Comparison of ENCODE assay signal across 8 cellular contexts in genomic region chr20:62739581-62740285, GRCh38. TPM values are rescaled to one million over a fixed set of nuclear protein-coding genes. Genes with fewer than 3 reads are reported as not detected.
DNase-seq lines count a peak whose midpoint lies in the region; ATAC-seq, FAIRE-seq and TF ChIP-seq lines count a peak whose summit lies in the region.

No MANE protein-coding gene starts in this region.

- H2AFZ ChIP-seq in IMR-90 (replicated peaks; ENCODE audit: low read length, poor library complexity) = peak overlapping the region; percentile 95

- no TSS peak for BruUV-seq in IMR-90 (replicated peaks; lab: Mats Ljungman, UMichigan)

- no peaks in the 10 kb centered on the region for H3K36me3 ChIP-seq in IMR-90 (ENCODE audit: control insufficient read depth, insufficient read depth, low read length)

- peak overlapping the region; percentile 98 for H2AK5ac ChIP-seq in IMR-90 (ENCODE audit: low read depth, low read length)

- dilution Hi-C loops in IMR-90 (cut with HindIII; ENCODE audit: low sequenced_read_pairs, unreplicated experiment) = no loop called here

- H3K9me1 ChIP-seq in IMR-90 (ENCODE audit: insufficient read depth, low read length) = peaks cover 14% of the 10 kb centered on the region

- peak overlapping the region; percentile 58 for H3K27ac ChIP-seq in IMR-90 (ENCODE audit: insufficient read depth, low read length)

- H3K14ac ChIP-seq in IMR-90 (replicated peaks; ENCODE audit: low read depth, low read length) = peak overlapping the region; percentile 91

- H3K9ac ChIP-seq in IMR-90 (ENCODE audit: low read depth, low read length) = peak overlapping the region; percentile 20

- H3K4me3 ChIP-seq in IMR-90 (ENCODE audit: insufficient read depth, low read depth, low read length) (no peak overlapping the region), foreskin fibroblast (ENCODE audit: low read depth in 1 of 2, low read length in 2 of 2) (peak overlapping the region; percentile 12 to 18)

- H4K5ac ChIP-seq in IMR-90 (ENCODE audit: low read depth, low read length) = peak overlapping the region; percentile 35

- peaks cover 13% of the 10 kb centered on the region for H3K4me1 ChIP-seq in IMR-90 (ENCODE audit: control insufficient read depth, insufficient read depth, low read length)

- TF ChIP-seq CTCF in IMR-90 (conservative IDR thresholded peaks at IDR 0.05; ENCODE audit: low read depth, low read length) = no peak
- no peak for TF ChIP-seq CTCF in foreskin fibroblast (IDR thresholded peaks at IDR 0.05; ENCODE audit: low read depth, low read length)
- TF ChIP-seq CTCF in D721Med (IDR thresholded peaks at IDR 0.05; ENCODE audit: insufficient read depth, missing control alignments) = no peak

- no peaks in the 10 kb centered on the region for H4K20me1 ChIP-seq in IMR-90 (ENCODE audit: insufficient read depth, low read length)

- no peaks in the 10 kb centered on the region for H3K27me3 ChIP-seq in IMR-90 (ENCODE audit: control insufficient read depth, insufficient read depth, low read length)

- CTCF ChIA-PET in IMR-90 (lab: Yijun Ruan, JAX) = interaction anchor here (1.4 kb wide), 1 partner anchor 36 kb away, joined by 4 read pairs; no protein-coding TSS in a partner anchor

- peak overlapping the region; percentile 79 for H3K23ac ChIP-seq in IMR-90 (ENCODE audit: low read depth, low read length)

- 47% methylated on average over 18 of the region's 32 CpGs; no CpG with 5 or more reads in 1 of the 2 experiments for WGBS in IMR-90 (ENCODE audit: extremely low coverage in 2 of 2, insufficient read length in 1 of 2), 2 experiments

- peak overlapping the region; percentile 56 to 91 for H4K8ac ChIP-seq in IMR-90 (ENCODE audit: low read depth in 2 of 2, low read length in 2 of 2)

- ATAC-seq in GM19395 (IDR thresholded peaks at IDR 0.05; ENCODE audit: unreplicated experiment) (peak; percentile 17), IMR-90 (ENCODE audit: low read depth) (no peak), GM21360 (IDR thresholded peaks at IDR 0.05; ENCODE audit: unreplicated experiment) (no peak)

- no peak for TF ChIP-seq POLR2A in IMR-90 (IDR thresholded peaks at IDR 0.05; ENCODE audit: low read depth, low read length)

- peak overlapping the region; percentile 91 for H2BK20ac ChIP-seq in IMR-90 (ENCODE audit: low read depth, low read length)

- in situ Hi-C loops in IMR-90 (cut with MboI; ENCODE audit: low sequenced_read_pairs) = no loop called here

- peak overlapping the region; percentile 98 for H2BK120ac ChIP-seq in IMR-90 (ENCODE audit: low read depth, low read length)

- H3K4ac ChIP-seq in IMR-90 (ENCODE audit: low read depth, low read length) = peak overlapping the region; percentile 94

- peak overlapping the region; percentile 19 for H3K4me2 ChIP-seq in IMR-90 (ENCODE audit: low read depth, low read length)

- peak overlapping the region; percentile 42 for H3K18ac ChIP-seq in IMR-90 (ENCODE audit: low read depth, low read length)

- peak overlapping the region; percentile 97 for H4K91ac ChIP-seq in IMR-90 (ENCODE audit: insufficient read depth, low read depth, low read length)

- H2AK9ac ChIP-seq in IMR-90 (replicated peaks; ENCODE audit: low read depth, low read length, poor library complexity) = peak overlapping the region; percentile 97

- no peaks in the 10 kb centered on the region for H3K9me3 ChIP-seq in IMR-90 (ENCODE audit: control insufficient read depth, insufficient read depth, low read length)

- no peak for TF ChIP-seq RAD21 in IMR-90 (IDR thresholded peaks at IDR 0.05; ENCODE audit: low read length)

- peak overlapping the region; percentile 82 for H2BK5ac ChIP-seq in IMR-90 (ENCODE audit: low read depth, low read length, poor library complexity, severe bottlenecking)

- H3K79me1 ChIP-seq in IMR-90 (ENCODE audit: low read depth in 1 of 2, low read length in 2 of 2) = peaks cover 0 to 9% of the 10 kb centered on the region in 2 experiments; a peak in 1 of 4 replicates

- peak overlapping the region; percentile 18; the same call in 1 of the 3 replicates for H2BK15ac ChIP-seq in IMR-90 (ENCODE audit: low read depth, low read length)

- peak overlapping the region; percentile 60; the same call in 1 of the 2 replicates for H3K56ac ChIP-seq in IMR-90 (ENCODE audit: extremely low read depth, insufficient read depth, low read length)

- intact Hi-C loops in IMR-90 (cut with micrococcal nuclease) = no loop called here

- peak; percentile 75 for DNase-seq in 8988T
- no peak for DNase-seq in IMR-90
- DNase-seq in activated CD4-positive, alpha-beta T cell treated with anti-CD3 and anti-CD28 coated beads for 4 hours = peak; percentile 23 to 44
- peak; percentile 69 to 85 for DNase-seq in foreskin fibroblast
- DNase-seq in stimulated activated CD8-positive, alpha-beta memory T cell treated with anti-CD3 and anti-CD28 coated beads, Interleukin-15, amount 100 ng/mL, for 1 hour (ENCODE audit: low read depth) = peak; percentile 8
- DNase-seq in D721Med (ENCODE audit: insufficient read length, low spot score) = no peak

- no peak for FAIRE-seq in D721Med (lab: Jason Lieb, UNC)

- POLR2A ChIA-PET in IMR-90 (lab: Charles Lee; ENCODE audit: unreplicated experiment) = no interaction called here

TF ChIP-seq in IMR-90, 13 proteins besides CTCF, POLR2A, EP300 and RAD21:
- TF ChIP-seq BHLHE40 (IDR thresholded peaks at IDR 0.05; ENCODE audit: low read depth, low read length) (no peak), RFX5 (IDR thresholded peaks at IDR 0.05; ENCODE audit: low read depth, low read length) (no peak), MAFK (IDR thresholded peaks at IDR 0.05; ENCODE audit: low read depth, low read length) (no peak), CEBPB (IDR thresholded peaks at IDR 0.05; ENCODE audit: low read depth, low read length) (no peak), MAZ (IDR thresholded peaks at IDR 0.05; ENCODE audit: borderline replicate concordance, low read depth, low read length) (no peak), USF2 (IDR thresholded peaks at IDR 0.05; ENCODE audit: low read depth, low read length) (no peak)

RNA-seq across cellular contexts. Expression of gene NTSR1, which starts 31.1 kb away (rescaled TPM):
- total RNA-seq in IMR-90 (2012; rRNA removed) = 0.54 and 0.56 TPM in 2 replicates
- polyA plus RNA-seq in IMR-90 (2012; rRNA removed) = 1.8 and 2.3 TPM in 2 replicates
- polyA plus RNA-seq in IMR-90 (2012; cell fraction: cytosol; rRNA removed) = 1.1 and 1.9 TPM in 2 replicates
- polyA plus RNA-seq in IMR-90 (2012; cell fraction: nucleus; rRNA removed; ENCODE audit: low replicate concordance) = 1.2 and 2.9 TPM in 2 replicates

RNA-seq across cellular contexts. Expression of gene MRGBP, which starts 56.5 kb away (rescaled TPM):
- total RNA-seq in IMR-90 (2012; rRNA removed) = 18.3 and 21.9 TPM in 2 replicates
- polyA plus RNA-seq in IMR-90 (2012; rRNA removed) = 15.5 and 17.7 TPM in 2 replicates
- polyA plus RNA-seq in IMR-90 (2012; cell fraction: cytosol; rRNA removed) = 14.9 and 16.0 TPM in 2 replicates
- polyA plus RNA-seq in IMR-90 (2012; cell fraction: nucleus; rRNA removed; ENCODE audit: low replicate concordance) = 21.4 and 23.1 TPM in 2 replicates

Comparison
In these comparisons a context has a peak if more than half of its experiments do, and no peak if none do; other contexts are left out.
1. DNase-seq: peak in 8988T (single experiment), activated CD4-positive, alpha-beta T cell treated with anti-CD3 and anti-CD28 coated beads for 4 hours (2 of 2), foreskin fibroblast (2 of 2) and stimulated activated CD8-positive, alpha-beta memory T cell treated with anti-CD3 and anti-CD28 coated beads, Interleukin-15, amount 100 ng/mL, for 1 hour (single experiment); none in IMR-90 (single experiment) and D721Med (single experiment).